In the genomic region with DNA sequence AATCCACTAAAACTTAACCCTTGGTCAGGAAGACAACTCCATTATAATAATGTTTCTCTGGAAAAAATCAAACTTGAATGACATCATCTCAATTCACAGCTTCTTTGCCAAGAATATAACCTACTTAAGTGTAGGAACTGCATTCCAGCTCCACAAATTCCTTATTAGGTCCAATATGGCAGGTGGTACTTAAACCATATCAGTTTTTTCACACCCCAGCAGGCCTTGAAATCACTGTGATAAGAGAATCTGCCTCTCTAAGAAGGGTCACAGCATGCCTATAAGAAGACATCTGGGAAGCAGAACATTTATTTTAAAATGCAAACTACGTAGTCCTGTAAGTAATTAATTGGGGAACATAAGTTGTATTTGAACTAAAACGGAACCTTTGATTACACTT, we compare ENCODE assay signal across 22 cellular contexts.
"Had no signal": no experiment of that assay in that cellular context is flagged by ENCODE, and none has a peak within 500 bp of the region (broad histone marks: within the 10 kb centered on the region; RNA-seq: fewer than 3 reads in every experiment).

No MANE protein-coding gene starts in this region.

- H3K4me2 ChIP-seq: smooth muscle cell had no signal

- DNase-seq: colonic mucosa; effector CD4-positive, alpha-beta T cell; endodermal cell; heart left ventricle; hippocampal formation; left colon; mucosa of descending colon; naive thymus-derived CD8-positive, alpha-beta T cell; nucleus accumbens; ovary; stimulated activated CD4-positive, alpha-beta T cell treated with anti-CD3 and anti-CD28 coated beads, Interleukin-2, amount 100 ng/mL, for 48 hours; stimulated activated CD8-positive, alpha-beta memory T cell treated with anti-CD3 and anti-CD28 coated beads, Interleukin-4, amount 100 ng/mL, for 48 hours; stimulated activated naive CD8-positive, alpha-beta T cell treated with anti-CD3 and anti-CD28 coated beads, Interleukin-15, Interleukin-2, amounts not matched to agents 100 U/mL and 50 U/mL, for 24 hours; thyroid gland; uterus had no signal

- H3K4me1 Mint-ChIP-seq: naive thymus-derived CD8-positive, alpha-beta T cell had no signal

- H3K36me3 Mint-ChIP-seq: naive thymus-derived CD8-positive, alpha-beta T cell; stimulated activated effector memory CD8-positive, alpha-beta T cell treated with anti-CD3 and anti-CD28 coated beads, Interleukin-12 subunit alpha, Interleukin-12 subunit beta, amount 100 ng/mL, for 72 hours; type B pancreatic cell had no signal

- H3K36me3 ChIP-seq: colonic mucosa, heart left ventricle, ovary, right atrium auricular region, suprapubic skin, thyroid gland, uterus had no signal

- H3K9me3 ChIP-seq: colonic mucosa, heart left ventricle, mucosa of descending colon, ovary, right atrium auricular region, suprapubic skin, thyroid gland, uterus had no signal

- H3K9me3 Mint-ChIP-seq: naive thymus-derived CD8-positive, alpha-beta T cell; stimulated activated effector memory CD8-positive, alpha-beta T cell treated with anti-CD3 and anti-CD28 coated beads, Interleukin-12 subunit alpha, Interleukin-12 subunit beta, amount 100 ng/mL, for 72 hours; type B pancreatic cell had no signal

- FAIRE-seq: frontal cortex had no signal

- H3K27me3 Mint-ChIP-seq: naive thymus-derived CD8-positive, alpha-beta T cell had no signal

- H3K4me3 Mint-ChIP-seq: endodermal cell; naive thymus-derived CD8-positive, alpha-beta T cell; stimulated activated effector memory CD8-positive, alpha-beta T cell treated with anti-CD3 and anti-CD28 coated beads, Interleukin-12 subunit alpha, Interleukin-12 subunit beta, amount 100 ng/mL, for 72 hours; type B pancreatic cell had no signal

- H3K27ac ChIP-seq: colonic mucosa, ovary, right atrium auricular region, suprapubic skin, thyroid gland, uterus had no signal

- H3K4me3 ChIP-seq: colonic mucosa, heart left ventricle, mucosa of descending colon, ovary, right atrium auricular region, smooth muscle cell, suprapubic skin, thyroid gland, uterus had no signal

- H3K4me1 ChIP-seq: colonic mucosa, suprapubic skin, thyroid gland, uterus had no signal

- H3K27ac Mint-ChIP-seq: endodermal cell; naive thymus-derived CD8-positive, alpha-beta T cell; stimulated activated effector memory CD8-positive, alpha-beta T cell treated with anti-CD3 and anti-CD28 coated beads, Interleukin-12 subunit alpha, Interleukin-12 subunit beta, amount 100 ng/mL, for 72 hours; type B pancreatic cell had no signal

- H3K27me3 ChIP-seq: colonic mucosa, heart left ventricle, ovary, right atrium auricular region, suprapubic skin, thyroid gland, uterus had no signal

- ATAC-seq: esophagus mucosa; left colon; mucosa of descending colon; naive thymus-derived CD8-positive, alpha-beta T cell; stimulated activated effector memory CD8-positive, alpha-beta T cell treated with anti-CD3 and anti-CD28 coated beads, Interleukin-12 subunit alpha, Interleukin-12 subunit beta, amount 100 ng/mL, for 72 hours; stimulated activated naive CD8-positive, alpha-beta T cell treated with anti-CD3 and anti-CD28 coated beads, Interleukin-15, Interleukin-2, amounts not matched to agents 100 U/mL and 50 U/mL, for 24 hours had no signal
